Comparison of ENCODE assay signal across 8 cellular contexts in the genomic region with DNA sequence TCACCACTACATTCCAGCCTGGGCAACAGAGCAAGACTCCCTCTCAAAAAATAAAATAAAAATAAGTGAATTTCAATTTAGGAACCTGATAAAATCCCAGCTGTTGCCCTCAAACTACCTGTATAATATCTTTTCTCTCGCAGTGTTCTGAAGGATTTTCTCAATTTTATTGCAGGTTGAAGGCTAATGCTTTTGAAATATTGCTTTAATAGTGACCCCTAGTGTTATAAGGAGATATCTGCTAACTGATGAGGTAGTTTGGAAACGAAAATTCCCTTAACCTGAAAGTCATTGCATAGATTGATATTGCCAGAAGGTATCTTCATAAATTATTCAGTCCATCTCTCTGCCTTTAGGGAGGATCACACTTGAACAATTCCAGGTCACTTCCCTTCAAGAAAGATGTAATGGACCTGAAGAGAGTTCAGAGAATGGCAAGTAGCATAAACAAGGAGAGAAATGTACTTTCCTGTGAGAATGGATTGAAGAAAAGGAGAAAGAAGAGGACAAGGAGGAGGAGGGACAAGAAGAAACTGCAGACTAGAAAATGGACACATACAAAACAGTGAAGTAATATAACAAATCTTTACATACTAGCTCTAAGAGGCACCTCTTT. TPM values are rescaled to one million over a fixed set of nuclear protein-coding genes. Genes with fewer than 3 reads are reported as not detected.
DNase-seq lines count a peak whose midpoint lies in the region; ATAC-seq, FAIRE-seq and TF ChIP-seq lines count a peak whose summit lies in the region.

No MANE protein-coding gene starts in this region.

- no peak overlapping the region for H3K4me3 ChIP-seq in gastroesophageal sphincter
- no peak overlapping the region for H3K4me3 ChIP-seq in stomach
- no peak overlapping the region for H3K4me3 ChIP-seq in vagina

- H3K4me1 ChIP-seq in gastroesophageal sphincter (no peaks in the 10 kb centered on the region), stomach (no peaks in the 10 kb centered on the region), vagina (no peaks in the 10 kb centered on the region)

- intact Hi-C loops in stomach (cut with DNase I; ENCODE audit: low total_unique reads) (no loop called here), vagina (cut with DNase I) (no loop called here)

- DNase-seq in DMS79 treated with DMSO at 0.1 percent for 48 hours (lab: John Stamatoyannopoulos, UW) (peak; percentile 46), HTR-8/SVneo (ENCODE audit: insufficient read length, low spot score) (peak; percentile 49), SKM-1 (lab: John Stamatoyannopoulos, UW; ENCODE audit: unreplicated experiment) (peak; percentile 12), stomach (no peak), vagina (ENCODE audit: extremely low spot score in 2 of 2) (no peak)

- no peak for TF ChIP-seq EP300 in gastroesophageal sphincter (IDR thresholded peaks at IDR 0.05)
- no peak for TF ChIP-seq EP300 in stomach (IDR thresholded peaks at IDR 0.05)

- H3K27ac ChIP-seq in gastroesophageal sphincter (no peak overlapping the region), stomach (no peak overlapping the region), vagina (no peak overlapping the region)

- H3K36me3 ChIP-seq in gastroesophageal sphincter (no peaks in the 10 kb centered on the region), stomach (no peaks in the 10 kb centered on the region), vagina (no peaks in the 10 kb centered on the region)

- no peak for ATAC-seq in gastroesophageal sphincter
- no peak for ATAC-seq in HG03354 (IDR thresholded peaks at IDR 0.05; ENCODE audit: poor library complexity, severe bottlenecking, unreplicated experiment)
- no peak for ATAC-seq in HG02610 (IDR thresholded peaks at IDR 0.05; ENCODE audit: unreplicated experiment)

- WGBS in gastroesophageal sphincter (ENCODE audit: low coverage in 1 of 2), 2 donors, result 25 to 50% methylated on average over 1 to 2 of the region's 2 CpGs
- WGBS in stomach, 5 donors, result 10 to 17% (median 11%) methylated on average over 2 of the region's 2 CpGs

- H3K9me3 ChIP-seq in gastroesophageal sphincter (no peaks in the 10 kb centered on the region), stomach (no peaks in the 10 kb centered on the region), vagina (no peaks in the 10 kb centered on the region)

- TF ChIP-seq POLR2A in gastroesophageal sphincter (IDR thresholded peaks at IDR 0.05) (no peak), stomach (IDR thresholded peaks at IDR 0.05) (no peak), vagina (IDR thresholded peaks at IDR 0.05) (no peak)

- peak; percentile 57 for FAIRE-seq in HTR-8/SVneo (lab: Jason Lieb, UNC)

- TF ChIP-seq CTCF in gastroesophageal sphincter (IDR thresholded peaks at IDR 0.05) (peak in 3 of 4 experiments; percentile 17 to 48 (median 35)), stomach (IDR thresholded peaks at IDR 0.05) (peak in 5 of 7 experiments; percentile 32 to 46 (median 38)), vagina (IDR thresholded peaks at IDR 0.05) (peak in 1 of 3 experiments; percentile 17)

- H3K27me3 ChIP-seq in gastroesophageal sphincter, result no peaks in the 10 kb centered on the region
- H3K27me3 ChIP-seq in stomach, result no peaks in the 10 kb centered on the region
- H3K27me3 ChIP-seq in vagina, result no peaks in the 10 kb centered on the region

RNA-seq across cellular contexts. Expression of gene TIGD4, which starts 44.1 kb away (rescaled TPM):
- total RNA-seq in gastroesophageal sphincter, result under 1 TPM; 0.22 to 0.94 (median 0.47) TPM
- total RNA-seq in stomach, result 1 to 10 TPM in 1 of 5 donors, under 1 TPM in 2, not detected in 2; 0.55 to 4.1 (median 0.89) TPM
- polyA plus RNA-seq in stomach, result under 1 TPM in 1 of 3 donors, not detected in 2; 0.20 TPM
- total RNA-seq in vagina, result 0.49 TPM

RNA-seq across cellular contexts. Expression of gene ARFIP1, which starts 44.3 kb away (rescaled TPM):
- total RNA-seq in gastroesophageal sphincter, result 10 to 100 TPM; 26.6 to 34.9 (median 29.5) TPM
- 100 to 1,000 TPM in 1 of 5 donors, 10 to 100 TPM in 4; 35.9 to 103 (median 50.0) TPM for total RNA-seq in stomach
- polyA plus RNA-seq in stomach, result 10 to 100 TPM; 15.3 to 31.3 (median 17.1) TPM
- 19.4 TPM for total RNA-seq in vagina

RNA-seq across cellular contexts. Expression of gene TMEM154, which starts 55.6 kb away (rescaled TPM):
- total RNA-seq in gastroesophageal sphincter (10 to 100 TPM in 1 of 4 donors, 1 to 10 TPM in 2, under 1 TPM in 1; 0.77 to 13.6 (median 3.8) TPM), stomach (1 to 10 TPM in 2 of 5 donors, under 1 TPM in 3; under 0.01 to 5.5 (median 0.58) TPM), vagina (33.1 TPM)
- polyA plus RNA-seq in stomach, result 1 to 10 TPM in 1 of 3 donors, under 1 TPM in 2; 0.46 to 3.8 (median 0.81) TPM

Comparison
In these comparisons a context has a peak if more than half of its experiments do, and no peak if none do; other contexts are left out.
1. DNase-seq: peak in DMS79 treated with DMSO at 0.1 percent for 48 hours (single experiment), HTR-8/SVneo (single experiment) and SKM-1 (single experiment); none in stomach (single experiment) and vagina (0 of 2).